ENCODE assay signal across 24 cellular contexts in genomic region chr9:131528886-131529505, GRCh38. TPM values are rescaled to one million over a fixed set of nuclear protein-coding genes. Genes with fewer than 3 reads are reported as not detected.
DNase-seq lines count a peak whose midpoint lies in the region; ATAC-seq, FAIRE-seq and TF ChIP-seq lines count a peak whose summit lies in the region.
"Had no signal": no experiment of that assay in that cellular context is flagged by ENCODE, and none has a peak within 500 bp of the region (broad histone marks: within the 10 kb centered on the region; RNA-seq: fewer than 3 reads in every experiment).

No MANE protein-coding gene starts in this region.

- peaks cover 9% of the 10 kb centered on the region for H3K4me1 Mint-ChIP-seq in activated CD4-positive, alpha-beta T cell treated with anti-CD3 and anti-CD28 coated beads, Interleukin-2, amount 10 ng/mL, durations not matched to agents 24 days and 14 days
- peaks cover 4% of the 10 kb centered on the region for H3K4me1 Mint-ChIP-seq in central memory CD8-positive, alpha-beta T cell
- H3K4me1 Mint-ChIP-seq in MCF 10A (ENCODE audit: insufficient read depth, unreplicated experiment) = no peaks in the 10 kb centered on the region

- H3K27me3 ChIP-seq in osteoblast (ENCODE audit: insufficient read depth, low read length) (no peaks in the 10 kb centered on the region), pancreas (no peaks in the 10 kb centered on the region)
- H3K27me3 ChIP-seq: esophagus muscularis mucosa, upper lobe of left lung had no signal

- peaks cover 6% of the 10 kb centered on the region for H4K20me1 ChIP-seq in osteoblast (ENCODE audit: insufficient read depth, low read length)

- peaks cover 12% of the 10 kb centered on the region for H3K4me1 ChIP-seq in osteoblast (ENCODE audit: insufficient read depth, low read length)
- peaks cover 4 to 9% (median 4%) of the 10 kb centered on the region in 3 donors for H3K4me1 ChIP-seq in pancreas
- H3K4me1 ChIP-seq: HAP-1, parathyroid adenoma had no signal

- peaks cover 40% of the 10 kb centered on the region for H3K36me3 ChIP-seq in osteoblast (ENCODE audit: insufficient read depth, low read length)
- peaks cover 0 to 26% (median 0%) of the 10 kb centered on the region in 3 donors for H3K36me3 ChIP-seq in pancreas

- no peak overlapping the region for H3K27ac ChIP-seq in osteoblast (ENCODE audit: low read depth, low read length)
- H3K27ac ChIP-seq in pancreas = no peak overlapping the region
- H3K27ac ChIP-seq: parathyroid adenoma had no signal

- peaks cover 17% of the 10 kb centered on the region for H3K79me2 ChIP-seq in osteoblast (ENCODE audit: insufficient read depth, low read length)
- H3K79me2 ChIP-seq: parathyroid adenoma had no signal

- H3K4me3 ChIP-seq in osteoblast (ENCODE audit: insufficient read depth, low read length) (no peak overlapping the region), pancreas (no peak overlapping the region)
- H3K4me3 ChIP-seq: A549 had no signal

- no peak for TF ChIP-seq CTCF in GM10266 (IDR thresholded peaks at IDR 0.05; ENCODE audit: control insufficient read depth, insufficient read depth, low read depth, missing control alignments)
- TF ChIP-seq CTCF in osteoblast (IDR thresholded peaks at IDR 0.05; ENCODE audit: extremely low read depth, low read depth, low read length) = no peak
- TF ChIP-seq CTCF in pancreas (IDR thresholded peaks at IDR 0.05) = no peak
- no peak for TF ChIP-seq CTCF in MCF 10A (IDR thresholded peaks at IDR 0.05; ENCODE audit: unreplicated experiment)

- peak overlapping the region; percentile 86 for H3K4me3 Mint-ChIP-seq in activated CD4-positive, alpha-beta T cell treated with anti-CD3 and anti-CD28 coated beads, Interleukin-2, amount 10 ng/mL, durations not matched to agents 24 days and 14 days
- peak overlapping the region; percentile 69 for H3K4me3 Mint-ChIP-seq in central memory CD8-positive, alpha-beta T cell
- H3K4me3 Mint-ChIP-seq in MCF 10A (ENCODE audit: unreplicated experiment) = no peak overlapping the region

- CTCF ChIA-PET in MCF 10A (lab: Yijun Ruan, JAX) = no interaction called here

- no peak overlapping the region for H3K4me2 ChIP-seq in osteoblast (ENCODE audit: insufficient read depth, low read length)

- no TSS peak for BruUV-seq in MCF 10A (replicated peaks; lab: Mats Ljungman, UMichigan)

- POLR2A ChIA-PET in MCF 10A (lab: Yijun Ruan, JAX) = no interaction called here

- H3K27ac Mint-ChIP-seq in activated CD4-positive, alpha-beta T cell treated with anti-CD3 and anti-CD28 coated beads, Interleukin-2, amount 10 ng/mL, durations not matched to agents 24 days and 14 days = no peak overlapping the region
- H3K27ac Mint-ChIP-seq in central memory CD8-positive, alpha-beta T cell (ENCODE audit: low read depth) = no peak overlapping the region
- no peak overlapping the region for H3K27ac Mint-ChIP-seq in MCF 10A (ENCODE audit: low read depth, unreplicated experiment)

- ATAC-seq in central memory CD8-positive, alpha-beta T cell (replicated peaks; ENCODE audit: extremely low read depth, poor library complexity, severe bottlenecking) = no peak
- no peak for ATAC-seq in pancreas
- ATAC-seq in SK-N-SH treated with all-trans-retinoic acid at 6 μM for 48 hours = no peak
- ATAC-seq: sciatic nerve; stimulated activated naive CD8-positive, alpha-beta T cell treated with anti-CD3 and anti-CD28 coated beads, Interleukin-15, Interleukin-2, amounts not matched to agents 100 U/mL and 50 U/mL, for 24 hours had no signal

- H3K27me3 Mint-ChIP-seq in activated CD4-positive, alpha-beta T cell treated with anti-CD3 and anti-CD28 coated beads, Interleukin-2, amount 10 ng/mL, durations not matched to agents 24 days and 14 days = no peaks in the 10 kb centered on the region
- no peaks in the 10 kb centered on the region for H3K27me3 Mint-ChIP-seq in central memory CD8-positive, alpha-beta T cell
- H3K27me3 Mint-ChIP-seq in MCF 10A (ENCODE audit: insufficient read depth, unreplicated experiment) = no peaks in the 10 kb centered on the region

- WGBS in pancreas, 2 donors = 95 to 97% methylated on average over 35 of the region's 35 CpGs

- intact Hi-C loops in activated CD4-positive, alpha-beta T cell treated with anti-CD3 and anti-CD28 coated beads, Interleukin-2, amount 10 ng/mL, durations not matched to agents 24 days and 14 days (cut with micrococcal nuclease) = no loop called here
- intact Hi-C loops in pancreas (cut with DNase I) = no loop called here
- intact Hi-C loops in MCF 10A (cut with micrococcal nuclease) = no loop called here

- no peak overlapping the region for H2AFZ ChIP-seq in osteoblast (ENCODE audit: low read length)
- H2AFZ ChIP-seq: parathyroid adenoma had no signal

- H3K9me3 Mint-ChIP-seq in activated CD4-positive, alpha-beta T cell treated with anti-CD3 and anti-CD28 coated beads, Interleukin-2, amount 10 ng/mL, durations not matched to agents 24 days and 14 days = no peaks in the 10 kb centered on the region
- no peaks in the 10 kb centered on the region for H3K9me3 Mint-ChIP-seq in central memory CD8-positive, alpha-beta T cell
- no peaks in the 10 kb centered on the region for H3K9me3 Mint-ChIP-seq in MCF 10A (ENCODE audit: unreplicated experiment)
- H3K9me3 Mint-ChIP-seq: CD14-positive monocyte had no signal

- no peak for DNase-seq in activated CD4-positive, alpha-beta T cell treated with anti-CD3 and anti-CD28 coated beads, Interleukin-2, amount 10 ng/mL, durations not matched to agents 24 days and 14 days
- DNase-seq in activated CD4-positive, alpha-beta T cell treated with anti-CD3 and anti-CD28 coated beads, Interleukin-2, amount 50 U/mL, for 4 hours = no peak
- peak; percentile 9 for DNase-seq in GM10266 (ENCODE audit: extremely low spot score)
- no peak for DNase-seq in central memory CD8-positive, alpha-beta T cell (ENCODE audit: low spot score in 2 of 2)
- DNase-seq in osteoblast (ENCODE audit: insufficient read length, low spot score, missing footprints) = peak; percentile 59
- DNase-seq in pancreas = no peak
- DNase-seq in MCF 10A (ENCODE audit: unreplicated experiment) = no peak
- DNase-seq: activated CD8-positive, alpha-beta memory T cell treated with anti-CD3 and anti-CD28 coated beads for 24 hours; activated effector memory CD4-positive, alpha-beta T cell treated with anti-CD3 and anti-CD28 coated beads, Interleukin-2, amount 50 U/mL, for 16 hours; aorta; cerebellar nuclear complex; effector CD4-positive, alpha-beta T cell; NCI-H1105 treated with DMSO at 0.1 percent for 48 hours; NCI-H524; stimulated activated naive CD8-positive, alpha-beta T cell treated with anti-CD3 and anti-CD28 coated beads, Interleukin-15, Interleukin-2, amounts not matched to agents 100 U/mL and 50 U/mL, for 24 hours had no signal

- peaks cover 26% of the 10 kb centered on the region for H3K36me3 Mint-ChIP-seq in activated CD4-positive, alpha-beta T cell treated with anti-CD3 and anti-CD28 coated beads, Interleukin-2, amount 10 ng/mL, durations not matched to agents 24 days and 14 days (ENCODE audit: low read depth)
- H3K36me3 Mint-ChIP-seq in central memory CD8-positive, alpha-beta T cell (ENCODE audit: insufficient read depth) = peaks cover 27% of the 10 kb centered on the region
- H3K36me3 Mint-ChIP-seq in MCF 10A (ENCODE audit: insufficient read depth, unreplicated experiment) = peaks cover 31% of the 10 kb centered on the region

- FAIRE-seq in pancreas (lab: Jason Lieb, UNC) = no peak
- FAIRE-seq: A549 had no signal

- H3K9me3 ChIP-seq in osteoblast (ENCODE audit: low read depth, low read length) (no peaks in the 10 kb centered on the region), pancreas (no peaks in the 10 kb centered on the region)
- H3K9me3 ChIP-seq: A549, esophagus muscularis mucosa, HAP-1, upper lobe of left lung had no signal

TF ChIP-seq in SK-N-SH treated with all-trans-retinoic acid at 6 μM for 48 hours, 23 proteins besides CTCF, POLR2A, EP300 and RAD21 (continues in another document):
- TF ChIP-seq, protein P1, sequence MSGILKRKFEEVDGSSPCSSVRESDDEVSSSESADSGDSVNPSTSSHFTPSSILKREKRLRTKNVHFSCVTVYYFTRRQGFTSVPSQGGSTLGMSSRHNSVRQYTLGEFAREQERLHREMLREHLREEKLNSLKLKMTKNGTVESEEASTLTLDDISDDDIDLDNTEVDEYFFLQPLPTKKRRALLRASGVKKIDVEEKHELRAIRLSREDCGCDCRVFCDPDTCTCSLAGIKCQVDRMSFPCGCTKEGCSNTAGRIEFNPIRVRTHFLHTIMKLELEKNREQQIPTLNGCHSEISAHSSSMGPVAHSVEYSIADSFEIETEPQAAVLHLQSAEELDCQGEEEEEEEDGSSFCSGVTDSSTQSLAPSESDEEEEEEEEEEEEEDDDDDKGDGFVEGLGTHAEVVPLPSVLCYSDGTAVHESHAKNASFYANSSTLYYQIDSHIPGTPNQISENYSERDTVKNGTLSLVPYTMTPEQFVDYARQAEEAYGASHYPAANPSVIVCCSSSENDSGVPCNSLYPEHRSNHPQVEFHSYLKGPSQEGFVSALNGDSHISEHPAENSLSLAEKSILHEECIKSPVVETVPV (CRISPR knock-in tag; IDR thresholded peaks at IDR 0.05) = no peak
- no peak for TF ChIP-seq OSR1 (CRISPR knock-in tag; IDR thresholded peaks at IDR 0.05)

RNA-seq across cellular contexts. Expression of gene UCK1, which starts 2.1 kb away (rescaled TPM):
- total RNA-seq in activated CD4-positive, alpha-beta T cell treated with anti-CD3 and anti-CD28 coated beads, Interleukin-2, amount 10 ng/mL, durations not matched to agents 24 days and 14 days = 25.2 and 27.9 TPM in 2 replicates
- total RNA-seq in osteoblast (19.5 and 22.4 TPM in 2 replicates), pancreas (10 to 100 TPM; 11.2 to 18.7 (median 17.7) TPM), MCF 10A (2022) (20.0 and 22.7 TPM in 2 replicates)
- polyA plus RNA-seq in pancreas = 10 to 100 TPM; 24.6 to 31.2 TPM

RNA-seq across cellular contexts. Expression of gene PRRT1B, which starts 16.3 kb away (rescaled TPM):
- not detected in 2 replicates for total RNA-seq in activated CD4-positive, alpha-beta T cell treated with anti-CD3 and anti-CD28 coated beads, Interleukin-2, amount 10 ng/mL, durations not matched to agents 24 days and 14 days
- not detected in 2 replicates for total RNA-seq in osteoblast
- 1 to 10 TPM; 2.3 to 4.1 (median 3.2) TPM for total RNA-seq in pancreas
- 1 to 10 TPM; 2.5 to 5.0 TPM for polyA plus RNA-seq in pancreas
- not detected in 2 replicates for total RNA-seq in MCF 10A (2022)
- total RNA-seq: aorta, mononuclear cell, sciatic nerve had no signal
- polyA plus RNA-seq: aorta, CD14-positive monocyte had no signal

RNA-seq across cellular contexts. Expression of gene POMT1, which starts 26.3 kb away (rescaled TPM):
- 32.8 and 34.6 TPM in 2 replicates for total RNA-seq in activated CD4-positive, alpha-beta T cell treated with anti-CD3 and anti-CD28 coated beads, Interleukin-2, amount 10 ng/mL, durations not matched to agents 24 days and 14 days
- 32.6 and 33.9 TPM in 2 replicates for total RNA-seq in osteoblast
- 10 to 100 TPM; 11.3 to 19.7 (median 16.2) TPM for total RNA-seq in pancreas
- 10 to 100 TPM; 47.9 to 66.5 TPM for polyA plus RNA-seq in pancreas
- total RNA-seq in MCF 10A (2022) = 19.7 and 24.5 TPM in 2 replicates

Comparison
In these comparisons a context has a peak if more than half of its experiments do, and no peak if none do; other contexts are left out.
1. DNase-seq: peak in GM10266 (single experiment) and osteoblast (single experiment); none in activated CD4-positive, alpha-beta T cell treated with anti-CD3 and anti-CD28 coated beads, Interleukin-2, amount 10 ng/mL, durations not matched to agents 24 days and 14 days (single experiment), activated CD4-positive, alpha-beta T cell treated with anti-CD3 and anti-CD28 coated beads, Interleukin-2, amount 50 U/mL, for 4 hours (0 of 2), central memory CD8-positive, alpha-beta T cell (0 of 2), pancreas (0 of 6) and MCF 10A (single experiment).